In the genomic region with DNA sequence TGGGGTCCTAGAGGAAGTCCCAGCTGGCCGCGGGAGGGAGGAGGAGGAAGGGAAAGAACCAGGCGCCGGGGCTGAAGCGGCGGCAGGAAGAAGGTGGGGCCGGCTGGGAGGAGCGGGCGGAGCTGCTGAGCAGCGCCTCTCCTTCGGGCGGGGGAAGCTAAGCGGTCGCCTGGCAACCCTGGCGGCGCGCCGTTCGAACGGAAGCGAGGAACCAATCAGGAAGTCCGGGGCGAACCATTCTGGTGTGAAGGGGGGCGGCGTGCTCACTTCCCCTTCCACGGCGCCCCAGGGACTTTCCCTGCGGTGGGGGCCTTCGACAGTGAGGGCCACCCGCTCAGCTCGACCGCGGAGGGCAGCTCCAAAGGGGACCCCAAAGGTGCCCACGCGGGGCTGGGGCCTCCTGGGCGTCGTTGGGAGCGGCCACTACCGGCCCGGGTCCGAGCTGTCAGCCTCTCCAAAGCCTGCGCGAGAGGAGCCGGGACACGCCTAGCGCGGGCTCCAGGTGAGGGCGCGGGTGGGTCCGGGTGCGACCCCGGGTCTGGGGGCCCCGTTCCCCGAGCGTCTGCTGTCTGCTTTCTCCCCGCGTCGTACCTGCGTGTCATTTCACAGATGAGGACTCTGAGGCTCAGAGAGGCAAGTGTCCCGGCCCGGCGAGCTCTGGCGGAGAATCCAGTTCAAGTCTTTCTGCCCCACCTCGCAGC, we compare ENCODE assay signal across 8 cellular contexts. TPM values are rescaled to one million over a fixed set of nuclear protein-coding genes. Genes with fewer than 3 reads are reported as not detected.
DNase-seq lines count a peak whose midpoint lies in the region; ATAC-seq, FAIRE-seq and TF ChIP-seq lines count a peak whose summit lies in the region.

A gene (plus strand): TSS at position 266 of the 701 bp plus-strand sequence. CDS start 11,090 bp downstream, outside the sequence.

- peaks cover 39% of the 10 kb centered on the region for H3K4me1 Mint-ChIP-seq in nephron

- H3K4me1 ChIP-seq in HAP-1, result peaks cover 8% of the 10 kb centered on the region

- in situ Hi-C loops in HAP-1 (cut with MboI; ENCODE audit: low sequenced_read_pairs), result no loop called here

- peak; percentile 93 for ATAC-seq in stimulated activated naive CD8-positive, alpha-beta T cell treated with anti-CD3 and anti-CD28 coated beads, Interleukin-15, Interleukin-2, amounts not matched to agents 100 U/mL and 50 U/mL, for 24 hours

- H3K36me3 Mint-ChIP-seq in nephron (ENCODE audit: low read depth), result no peaks in the 10 kb centered on the region

- TF ChIP-seq CTCF in fibroblast of pulmonary artery (IDR thresholded peaks at IDR 0.05; ENCODE audit: low read length, missing control alignments) (no peak), nephron (IDR thresholded peaks at IDR 0.05; ENCODE audit: unreplicated experiment in 3 of 3) (no peak)

- H3K27me3 Mint-ChIP-seq in nephron (ENCODE audit: low read depth), result peaks cover 10% of the 10 kb centered on the region

- peak; percentile 95 for FAIRE-seq in G401.6 (lab: Jason Lieb, UNC)

- peak within 1 kb of the TSS; percentile 78 to 88 (median 84) for H3K4me3 Mint-ChIP-seq in nephron

- DNase-seq in HAP-1 (ENCODE audit: low spot score in 2 of 2), result peak; percentile 93 to 96
- peak; percentile 95 for DNase-seq in MG63
- peak; percentile 96 for DNase-seq in SHP77 treated with DMSO at 0.1 percent for 48 hours (lab: John Stamatoyannopoulos, UW)
- peak; percentile 94 for DNase-seq in activated effector memory CD4-positive, alpha-beta T cell treated with Interleukin-2 at 50 U/mL for 16 hours
- DNase-seq in fibroblast of pulmonary artery (ENCODE audit: low read depth), result peak; percentile 95
- peak; percentile 97 for DNase-seq in stimulated activated naive CD8-positive, alpha-beta T cell treated with anti-CD3 and anti-CD28 coated beads, Interleukin-15, Interleukin-2, amounts not matched to agents 100 U/mL and 50 U/mL, for 24 hours

- H3K27ac Mint-ChIP-seq in nephron, result peak within 1 kb of the TSS; percentile 81 to 94 (median 86)

- no peaks in the 10 kb centered on the region for H3K36me3 ChIP-seq in HAP-1 (replicated peaks)
- H3K36me3 ChIP-seq in MG63, result no peaks in the 10 kb centered on the region

- H3K9me3 ChIP-seq in HAP-1 (no peaks in the 10 kb centered on the region), MG63 (no peaks in the 10 kb centered on the region)

- peak within 1 kb of the TSS; percentile 84 for H3K4me3 ChIP-seq in HAP-1
- H3K4me3 ChIP-seq in MG63, result peak within 1 kb of the TSS; percentile 88
- H3K4me3 ChIP-seq in fibroblast of pulmonary artery (replicated peaks; ENCODE audit: low read depth, low read length), result peak within 1 kb of the TSS; percentile 84

- peaks cover 4% of the 10 kb centered on the region for H3K9me3 Mint-ChIP-seq in nephron

- H3K27me3 ChIP-seq in HAP-1 (ENCODE audit: low read depth) (no peaks in the 10 kb centered on the region), MG63 (no peaks in the 10 kb centered on the region)

RNA-seq across cellular contexts. Expression of the gene that starts here (rescaled TPM):
- total RNA-seq in MG63 (2014; rRNA removed; shearing (Covaris generic); ENCODE audit: low replicate concordance), result 3.9 and 4.6 TPM in 2 replicates

Comparison
In these comparisons a context has a peak if more than half of its experiments do, and no peak if none do; other contexts are left out.
1. Peak in every context shown above with its lines: DNase-seq, ATAC-seq and H3K4me3 ChIP-seq.